In genomic region chr14:54785778-54786160, GRCh38 we compare ENCODE assay signal across 18 cellular contexts.
DNase-seq lines count a peak whose midpoint lies in the region; ATAC-seq, FAIRE-seq and TF ChIP-seq lines count a peak whose summit lies in the region.
"Had no signal": no experiment of that assay in that cellular context is flagged by ENCODE, and none has a peak within 500 bp of the region (broad histone marks: within the 10 kb centered on the region; RNA-seq: fewer than 3 reads in every experiment).

No MANE protein-coding gene starts in this region.

- POLR2A ChIA-PET in HepG2 (lab: Yijun Ruan, JAX): no interaction called here

- intact Hi-C loops in HepG2 (cut with micrococcal nuclease; ENCODE audit: unreplicated experiment): no loop called here
- intact Hi-C loops in ascending aorta (cut with DNase I): loop anchor here (2.0 kb wide), 1 partner anchor 19 kb away; no protein-coding TSS in a partner anchor

- TF ChIP-seq POLR2A in HepG2 (IDR thresholded peaks at IDR 0.05; ENCODE audit: insufficient read depth in 1 of 2, low read depth in 2 of 2, low read length in 2 of 2): no peak

- H3K79me2 ChIP-seq in HepG2 (ENCODE audit: insufficient read depth, low read length) (no peaks in the 10 kb centered on the region), parathyroid adenoma (no peaks in the 10 kb centered on the region)

- no peak overlapping the region for H2AFZ ChIP-seq in HepG2 (ENCODE audit: low read length)
- no peak overlapping the region for H2AFZ ChIP-seq in parathyroid adenoma

- H3K4me3 ChIP-seq in liver (ENCODE audit: low read depth in 1 of 3, low read length in 3 of 3): no peak overlapping the region
- H3K4me3 ChIP-seq in HepG2 (replicated peaks in 1 of 3; ENCODE audit: insufficient read depth in 1 of 3, low read depth in 2 of 3, low read length in 3 of 3): no peak overlapping the region
- no peak overlapping the region for H3K4me3 ChIP-seq in ascending aorta
- no peak overlapping the region for H3K4me3 ChIP-seq in parathyroid adenoma (ENCODE audit: low read depth, low read length)
- H3K4me3 ChIP-seq: SJSA1 had no signal

- H3K36me3 ChIP-seq in liver (ENCODE audit: control insufficient read depth in 4 of 4, insufficient read depth in 3 of 4, low read depth in 1 of 4, low read length in 3 of 4) (peaks cover 2 to 22% (median 14%) of the 10 kb centered on the region in 4 donors), HepG2 (replicated peaks in 1 of 2; ENCODE audit: control insufficient read depth in 1 of 2, insufficient read depth in 2 of 2, low read length in 2 of 2) (peaks cover 57 to 98% of the 10 kb centered on the region in 2 experiments), ascending aorta (peaks cover 54 to 72% of the 10 kb centered on the region in 2 donors), parathyroid adenoma (ENCODE audit: control insufficient read depth, insufficient read depth, low read length) (no peaks in the 10 kb centered on the region)

- TF ChIP-seq RAD21 in liver (IDR thresholded peaks at IDR 0.05) (no peak), HepG2 (CRISPR knock-in tag; IDR thresholded peaks at IDR 0.05) (no peak)

- H3K27ac ChIP-seq in liver (ENCODE audit: low read depth in 1 of 2, low read length in 2 of 2) (peak overlapping the region; percentile 95 to 97), HepG2 (ENCODE audit: extremely low read length, insufficient read depth, low read length) (no peak overlapping the region), ascending aorta (peak overlapping the region; percentile 78 to 91), parathyroid adenoma (peak overlapping the region; percentile 85)
- H3K27ac ChIP-seq: RWPE1, SJSA1 had no signal

- H3K4me2 ChIP-seq in HepG2 (ENCODE audit: low read depth, low read length) (no peak overlapping the region), parathyroid adenoma (ENCODE audit: low read length) (no peak overlapping the region)

- DNase-seq in HepG2 (ENCODE audit: low spot score): no peak
- DNase-seq in ascending aorta (ENCODE audit: low spot score in 2 of 2): peak in 1 of 2 donors; percentile 13
- DNase-seq in HUDEP-2 (lab: John Stamatoyannopoulos, UW; ENCODE audit: unreplicated experiment in 76 of 76): no peak
- no peak for DNase-seq in effector CD8-positive, alpha-beta T cell (lab: John Stamatoyannopoulos, UW)
- DNase-seq: ACHN; AML-193; Calu3; CD4-positive, alpha-beta memory T cell; DMS79; H9; NCI-H1105; NCI-H187; NCI-H226 had no signal

- TF ChIP-seq CTCF in liver (IDR thresholded peaks at IDR 0.05; ENCODE audit: low read depth, low read length, missing input control) (no peak), HepG2 (CRISPR knock-in tag; IDR thresholded peaks at IDR 0.05) (no peak), ascending aorta (IDR thresholded peaks at IDR 0.05) (peak in 1 of 3 experiments; percentile 2), parathyroid adenoma (IDR thresholded peaks at IDR 0.05) (no peak)

- no peak for FAIRE-seq in HepG2 (lab: Jason Lieb, UNC)

- no peak for ATAC-seq in HepG2
- ATAC-seq in SK-N-SH treated with all-trans-retinoic acid at 6 μM for 48 hours: no peak

- no peaks in the 10 kb centered on the region for H4K20me1 ChIP-seq in HepG2 (ENCODE audit: insufficient read depth, low read length)

- H3K9me3 ChIP-seq in liver (ENCODE audit: control insufficient read depth in 4 of 4, low read length in 3 of 4) (no peaks in the 10 kb centered on the region), HepG2 (ENCODE audit: low read length) (no peaks in the 10 kb centered on the region), ascending aorta (no peaks in the 10 kb centered on the region), parathyroid adenoma (ENCODE audit: control insufficient read depth, low read length) (no peaks in the 10 kb centered on the region)
- H3K9me3 ChIP-seq: SJSA1 had no signal

- in situ Hi-C loops in HepG2 (cut with HindIII; ENCODE audit: extremely low pct_ligation_motif_present, low pct_unique_long_range_greater_than_20kb): no loop called here

- WGBS in liver: 95% methylated on average over 2 of the region's 2 CpGs
- WGBS in HepG2 (ENCODE audit: low lambda C conversion rate): 100% methylated on average over 1 of the region's 2 CpGs

- CTCF ChIA-PET in HepG2 (lab: Yijun Ruan, JAX; ENCODE audit: low intra/inter-chr PET ratio, low total read pairs): no interaction called here

- H3K4me1 ChIP-seq in liver (ENCODE audit: control insufficient read depth in 4 of 4, insufficient read depth in 4 of 4, low read length in 3 of 4) (peaks cover 6 to 59% (median 28%) of the 10 kb centered on the region in 4 donors), HepG2 (ENCODE audit: insufficient read depth, low read length) (peaks cover 14% of the 10 kb centered on the region; the same call in 1 of the 2 replicates), ascending aorta (peaks cover 11 to 21% of the 10 kb centered on the region in 2 donors), parathyroid adenoma (peaks cover 19% of the 10 kb centered on the region)
- H3K4me1 ChIP-seq: SJSA1 had no signal

- no TSS peak for BruUV-seq in HepG2 (replicated peaks; lab: Mats Ljungman, UMichigan)

- TF ChIP-seq EP300 in HepG2 (IDR thresholded peaks at IDR 0.05; ENCODE audit: low read depth in 2 of 2, low read length in 2 of 2) (no peak), HepG2 (CRISPR knock-in tag; IDR thresholded peaks at IDR 0.05; ENCODE audit: borderline replicate concordance) (no peak)

- no peaks in the 10 kb centered on the region for H3K27me3 ChIP-seq in liver (ENCODE audit: control insufficient read depth in 4 of 4, insufficient read depth in 4 of 4, low read length in 3 of 4)
- H3K27me3 ChIP-seq in HepG2 (ENCODE audit: control insufficient read depth in 1 of 2, insufficient read depth in 2 of 2, low read length in 2 of 2): no peaks in the 10 kb centered on the region
- H3K27me3 ChIP-seq in ascending aorta: no peaks in the 10 kb centered on the region
- no peaks in the 10 kb centered on the region for H3K27me3 ChIP-seq in parathyroid adenoma (ENCODE audit: control insufficient read depth, insufficient read depth, low read length)
- H3K27me3 ChIP-seq: SJSA1 had no signal

- H3K9ac ChIP-seq in liver (ENCODE audit: low read depth in 1 of 2, low read length in 2 of 2) (peak overlapping the region in 1 of 2 donors; percentile 40), HepG2 (ENCODE audit: insufficient read depth, low read depth, low read length) (no peak overlapping the region), parathyroid adenoma (no peak overlapping the region)

TF ChIP-seq in liver, 16 proteins besides CTCF, POLR2A, EP300 and RAD21 (continues in another document):
- TF ChIP-seq SP1 (IDR thresholded peaks at IDR 0.05) (no peak), RXRA (IDR thresholded peaks at IDR 0.05) (no peak), HNF4G (IDR thresholded peaks at IDR 0.05) (no peak), JUND (IDR thresholded peaks at IDR 0.05) (no peak), TAF1 (conservative IDR thresholded peaks at IDR 0.05) (no peak), ATF3 (IDR thresholded peaks at IDR 0.05) (no peak), MAX (IDR thresholded peaks at IDR 0.05) (no peak)

TF ChIP-seq in SK-N-SH treated with all-trans-retinoic acid at 6 μM for 48 hours, 23 proteins besides CTCF, POLR2A, EP300 and RAD21:
- TF ChIP-seq ZNF70 (CRISPR knock-in tag; IDR thresholded peaks at IDR 0.05) (no peak), OSR1 (CRISPR knock-in tag; IDR thresholded peaks at IDR 0.05) (no peak), CSDC2 (CRISPR knock-in tag; IDR thresholded peaks at IDR 0.05) (no peak), GLIS3 (CRISPR knock-in tag; IDR thresholded peaks at IDR 0.05) (no peak), PATZ1 (CRISPR knock-in tag; IDR thresholded peaks at IDR 0.05; ENCODE audit: borderline replicate concordance) (no peak), ZFP3 (CRISPR knock-in tag; IDR thresholded peaks at IDR 0.05) (no peak), ESRRG (CRISPR knock-in tag; IDR thresholded peaks at IDR 0.05) (no peak)
